Comparison of ENCODE assay signal across 13 cellular contexts in genomic region chr9:68933434-68934318, GRCh38.
A peak's percentile ranks its signal among the peaks of the same experiment; 100 is the strongest.
DNase-seq lines count a peak whose midpoint lies in the region; ATAC-seq and TF ChIP-seq lines count a peak whose summit lies in the region.
"Had no signal": no experiment of that assay in that cellular context is flagged by ENCODE, and none has a peak within 500 bp of the region (broad histone marks: within the 10 kb centered on the region; RNA-seq: fewer than 3 reads in every experiment).

No MANE protein-coding gene starts in this region.

- H3K4me3 Mint-ChIP-seq in nephron, result no peak overlapping the region
- H3K4me3 Mint-ChIP-seq: activated naive CD8-positive, alpha-beta T cell treated with anti-CD3 and anti-CD28 coated beads, Interleukin-2, amount 10 ng/mL, durations not matched to agents 7 days and 5 days; naive thymus-derived CD8-positive, alpha-beta T cell had no signal

- TF ChIP-seq CTCF in nephron (IDR thresholded peaks at IDR 0.05; ENCODE audit: unreplicated experiment in 3 of 3), result no peak

- peak overlapping the region in 2 of 3 experiments; percentile 68 to 85 for H3K27ac Mint-ChIP-seq in nephron
- H3K27ac Mint-ChIP-seq: activated naive CD8-positive, alpha-beta T cell treated with anti-CD3 and anti-CD28 coated beads, Interleukin-2, amount 10 ng/mL, durations not matched to agents 7 days and 5 days; naive thymus-derived CD8-positive, alpha-beta T cell had no signal

- H3K36me3 Mint-ChIP-seq in nephron (ENCODE audit: low read depth), result no peaks in the 10 kb centered on the region
- H3K36me3 Mint-ChIP-seq: activated naive CD8-positive, alpha-beta T cell treated with anti-CD3 and anti-CD28 coated beads, Interleukin-2, amount 10 ng/mL, durations not matched to agents 7 days and 5 days; naive thymus-derived CD8-positive, alpha-beta T cell had no signal

- peaks cover 3% of the 10 kb centered on the region for H3K27me3 Mint-ChIP-seq in nephron (ENCODE audit: low read depth)

- no peak for DNase-seq in NCI-H187 treated with DMSO at 0.1 percent for 48 hours (lab: John Stamatoyannopoulos, UW)
- no peak for DNase-seq in stimulated activated naive CD4-positive, alpha-beta T cell treated with Interleukin-2 at 50 U/mL for 16 hours (lab: John Stamatoyannopoulos, UW)
- no peak for DNase-seq in GM19238 (ENCODE audit: insufficient read length, low spot score)
- no peak for DNase-seq in GDM1 (lab: John Stamatoyannopoulos, UW)
- DNase-seq: activated naive CD8-positive, alpha-beta T cell treated with anti-CD3 and anti-CD28 coated beads, Interleukin-2, amount 10 ng/mL, durations not matched to agents 7 days and 5 days; effector memory CD4-positive, alpha-beta T cell; naive thymus-derived CD8-positive, alpha-beta T cell; NCI-H1417 treated with DMSO at 0.1 percent for 48 hours; stimulated activated CD4-positive, alpha-beta T cell treated with anti-CD3 and anti-CD28 coated beads, Interleukin-1b, Interleukin-23, amount 100 ng/mL, for 48 hours had no signal

- ATAC-seq in GM18907 (IDR thresholded peaks at IDR 0.05; ENCODE audit: unreplicated experiment) (peak; percentile 96), GM21786 (IDR thresholded peaks at IDR 0.05; ENCODE audit: unreplicated experiment) (peak; percentile 95), HG03196 (IDR thresholded peaks at IDR 0.05; ENCODE audit: unreplicated experiment) (peak; percentile 96)
- ATAC-seq: naive thymus-derived CD8-positive, alpha-beta T cell had no signal

- peaks cover 9% of the 10 kb centered on the region for H3K4me1 Mint-ChIP-seq in nephron

- H3K9me3 Mint-ChIP-seq in nephron, result peaks cover 2% of the 10 kb centered on the region
